13 cellular contexts compared by ENCODE assay signal in genomic region chr14:51727526-51727925, GRCh38.
A peak's percentile ranks its signal among the peaks of the same experiment; 100 is the strongest.
DNase-seq lines count a peak whose midpoint lies in the region; ATAC-seq and TF ChIP-seq lines count a peak whose summit lies in the region.
"Had no signal": no experiment of that assay in that cellular context is flagged by ENCODE, and none has a peak within 500 bp of the region (broad histone marks: within the 10 kb centered on the region; RNA-seq: fewer than 3 reads in every experiment).

No MANE protein-coding gene starts in this region.

- H2BK5ac ChIP-seq in mesenchymal stem cell (ENCODE audit: low read depth, low read length, poor library complexity, severe bottlenecking): no peak overlapping the region

- no peak overlapping the region for H2BK12ac ChIP-seq in mesenchymal stem cell (ENCODE audit: low read length in 2 of 2)

- ATAC-seq in DND-41 (ENCODE audit: insufficient read depth, low read depth) (0 out of 3 replicates have a peak, but pooled peaks have one; percentile 47), HG02642 (IDR thresholded peaks at IDR 0.05; ENCODE audit: poor library complexity, unreplicated experiment) (no peak)

- no peak overlapping the region for H2BK15ac ChIP-seq in mesenchymal stem cell (ENCODE audit: low read depth, poor library complexity, severe bottlenecking)

- H3K23ac ChIP-seq in mesenchymal stem cell (ENCODE audit: low read length in 2 of 2): no peak overlapping the region

- H3K9me2 ChIP-seq in GM23248 (ENCODE audit: insufficient read depth): no peaks in the 10 kb centered on the region

- no peak overlapping the region for H3K18ac ChIP-seq in mesenchymal stem cell (ENCODE audit: low read depth in 1 of 2, low read length in 2 of 2)

- intact Hi-C loops in Caco-2 (cut with micrococcal nuclease; ENCODE audit: unreplicated experiment): no loop called here

- peaks cover 5% of the 10 kb centered on the region for H3K79me1 ChIP-seq in mesenchymal stem cell (replicated peaks; ENCODE audit: low read length, poor library complexity, severe bottlenecking)

- TF ChIP-seq CTCF in DND-41 (IDR thresholded peaks at IDR 0.05; ENCODE audit: borderline replicate concordance, extremely low read depth, low read length, poor library complexity, severe bottlenecking) (no peak), NB4 (IDR thresholded peaks at IDR 0.05; ENCODE audit: low read depth, low read length) (no peak), Caco-2 (IDR thresholded peaks at IDR 0.05; ENCODE audit: insufficient read depth in 1 of 2, low read depth in 1 of 2, low read length in 1 of 2, severe bottlenecking in 1 of 2, unreplicated experiment in 1 of 2) (no peak)

- H3K27me3 ChIP-seq in DND-41 (ENCODE audit: insufficient read depth, low read length, poor library complexity): no peaks in the 10 kb centered on the region
- no peaks in the 10 kb centered on the region for H3K27me3 ChIP-seq in GM23248 (replicated peaks; ENCODE audit: insufficient read depth)
- no peaks in the 10 kb centered on the region for H3K27me3 ChIP-seq in mesenchymal stem cell (ENCODE audit: control insufficient read depth in 1 of 2, insufficient read depth in 1 of 2, low read length in 2 of 2)
- H3K27me3 ChIP-seq in SJCRH30: no peaks in the 10 kb centered on the region
- H3K27me3 ChIP-seq in Caco-2 (replicated peaks; ENCODE audit: control insufficient read depth, insufficient read depth, low read length): no peaks in the 10 kb centered on the region

- H2BK120ac ChIP-seq in mesenchymal stem cell (ENCODE audit: low read depth, low read length): no peak overlapping the region

- no peak overlapping the region for H4K91ac ChIP-seq in mesenchymal stem cell (ENCODE audit: low read length)

- POLR2A ChIA-PET in Caco-2 (lab: Charles Lee): no interaction called here

- H3K9me3 ChIP-seq in DND-41 (ENCODE audit: insufficient read depth, low read length, severe bottlenecking): no peaks in the 10 kb centered on the region
- no peaks in the 10 kb centered on the region for H3K9me3 ChIP-seq in GM23248 (ENCODE audit: low read depth)
- H3K9me3 ChIP-seq in mesenchymal stem cell (ENCODE audit: control insufficient read depth, low read length): no peaks in the 10 kb centered on the region
- H3K9me3 ChIP-seq in SJCRH30 (replicated peaks): no peaks in the 10 kb centered on the region
- no peaks in the 10 kb centered on the region for H3K9me3 ChIP-seq in Caco-2

- H3K4ac ChIP-seq in mesenchymal stem cell (ENCODE audit: low read depth in 1 of 2, low read length in 2 of 2): no peak overlapping the region

- no peak overlapping the region for H3K14ac ChIP-seq in mesenchymal stem cell (ENCODE audit: low read length in 2 of 2)

- no peaks in the 10 kb centered on the region for H3K4me1 Mint-ChIP-seq in Caco-2 (ENCODE audit: low read depth, unreplicated experiment)
- H3K4me1 Mint-ChIP-seq: CD4-positive, alpha-beta memory T cell had no signal

- in situ Hi-C loops in GM23248 (cut with MboI): no loop called here

- H3K4me2 ChIP-seq in DND-41 (ENCODE audit: insufficient read depth, low read length) (no peak overlapping the region), GM23248 (ENCODE audit: unreplicated experiment) (no peak overlapping the region), mesenchymal stem cell (ENCODE audit: low read length, poor library complexity, severe bottlenecking) (no peak overlapping the region)

- H3K27ac Mint-ChIP-seq in Caco-2 (ENCODE audit: unreplicated experiment): no peak overlapping the region
- H3K27ac Mint-ChIP-seq: B cell; CD4-positive, alpha-beta memory T cell; H9 had no signal

- no peak for TF ChIP-seq POLR2A in NB4 (IDR thresholded peaks at IDR 0.05; ENCODE audit: extremely low read depth, insufficient read length)

- no peak overlapping the region for H4K8ac ChIP-seq in mesenchymal stem cell (ENCODE audit: low read length)

- H4K20me1 ChIP-seq in DND-41 (ENCODE audit: insufficient read depth, low read length) (no peaks in the 10 kb centered on the region), GM23248 (ENCODE audit: insufficient read depth) (peaks cover 23% of the 10 kb centered on the region; the same call in 1 of the 2 replicates)

- peaks cover 98% of the 10 kb centered on the region for H3F3A ChIP-seq in GM23248 (ENCODE audit: insufficient read depth)

- H2AFZ ChIP-seq in DND-41 (ENCODE audit: low read depth, low read length): no peak overlapping the region
- H2AFZ ChIP-seq in GM23248: no peak overlapping the region
- H2AFZ ChIP-seq in mesenchymal stem cell (ENCODE audit: low read depth, low read length): no peak overlapping the region

- peaks cover 61% of the 10 kb centered on the region for H3K36me3 Mint-ChIP-seq in Caco-2 (ENCODE audit: insufficient read depth, unreplicated experiment)
- H3K36me3 Mint-ChIP-seq: CD4-positive, alpha-beta memory T cell had no signal

- H3K4me3 ChIP-seq in DND-41 (ENCODE audit: low read depth in 1 of 2, low read length in 2 of 2) (no peak overlapping the region), GM23248 (no peak overlapping the region), NB4 (ENCODE audit: low read depth, low read length) (no peak overlapping the region), mesenchymal stem cell (ENCODE audit: insufficient read depth in 1 of 2, low read depth in 1 of 2, low read length in 2 of 2) (no peak overlapping the region), SJCRH30 (no peak overlapping the region), Caco-2 (ENCODE audit: low read depth, low read length) (no peak overlapping the region)

- H3K27ac ChIP-seq in DND-41 (ENCODE audit: low read length): no peak overlapping the region
- peak overlapping the region; percentile 65 for H3K27ac ChIP-seq in GM23248
- no peak overlapping the region for H3K27ac ChIP-seq in mesenchymal stem cell (ENCODE audit: low read length, poor library complexity, severe bottlenecking)
- no peak overlapping the region for H3K27ac ChIP-seq in SJCRH30

- H3K9me3 Mint-ChIP-seq in Caco-2 (ENCODE audit: unreplicated experiment): no peaks in the 10 kb centered on the region
- H3K9me3 Mint-ChIP-seq: H9 had no signal

- no peak for DNase-seq in DND-41
- DNase-seq in GM23248: peak; percentile 22
- peak; percentile 25 for DNase-seq in NB4 (ENCODE audit: low read depth)
- no peak for DNase-seq in mesenchymal stem cell
- DNase-seq in SJCRH30: no peak
- DNase-seq in Caco-2: no peak
- DNase-seq: C1 segment of cervical spinal cord; CD4-positive, alpha-beta memory T cell; COR-L47; GOT3; H9 had no signal

- H3K36me3 ChIP-seq in DND-41 (ENCODE audit: insufficient read depth, low read length): peaks cover 57% of the 10 kb centered on the region
- H3K36me3 ChIP-seq in GM23248 (ENCODE audit: low read depth): peaks cover 86% of the 10 kb centered on the region
- H3K36me3 ChIP-seq in mesenchymal stem cell (ENCODE audit: control insufficient read depth in 1 of 2, insufficient read depth in 2 of 2, low read depth in 1 of 2, low read length in 2 of 2): peaks cover 22 to 88% of the 10 kb centered on the region in 2 experiments
- peaks cover 18% of the 10 kb centered on the region for H3K36me3 ChIP-seq in SJCRH30
- no peaks in the 10 kb centered on the region; the same call in none of the 2 replicates for H3K36me3 ChIP-seq in Caco-2 (ENCODE audit: control insufficient read depth, insufficient read depth, low read length)

- no peak overlapping the region for H2AK5ac ChIP-seq in mesenchymal stem cell (ENCODE audit: low read length, severe bottlenecking)

- CTCF ChIA-PET in Caco-2 (lab: Charles Lee): no interaction called here

- H3K79me2 ChIP-seq in DND-41 (ENCODE audit: insufficient read depth, low read length) (no peaks in the 10 kb centered on the region), GM23248 (ENCODE audit: insufficient read depth) (peaks cover 54% of the 10 kb centered on the region)

- no peaks in the 10 kb centered on the region for H3K27me3 Mint-ChIP-seq in Caco-2 (ENCODE audit: insufficient read depth, unreplicated experiment)

- no TSS peak for BruUV-seq in Caco-2 (replicated peaks; lab: Mats Ljungman, UMichigan)

- no peak overlapping the region for H3K4me3 Mint-ChIP-seq in Caco-2 (ENCODE audit: unreplicated experiment)
- H3K4me3 Mint-ChIP-seq: B cell; CD4-positive, alpha-beta memory T cell; H9 had no signal

- H3K9ac ChIP-seq in DND-41 (ENCODE audit: low read depth, low read length) (no peak overlapping the region), GM23248 (no peak overlapping the region), mesenchymal stem cell (ENCODE audit: low read length) (peak overlapping the region; percentile 6)

- H3K4me1 ChIP-seq in DND-41 (ENCODE audit: insufficient read depth, low read length): no peaks in the 10 kb centered on the region
- H3K4me1 ChIP-seq in GM23248 (ENCODE audit: insufficient read depth): peaks cover 59% of the 10 kb centered on the region
- peaks cover 3% of the 10 kb centered on the region for H3K4me1 ChIP-seq in mesenchymal stem cell (ENCODE audit: control insufficient read depth, insufficient read depth, low read depth, low read length)
- H3K4me1 ChIP-seq in SJCRH30: no peaks in the 10 kb centered on the region
- no peaks in the 10 kb centered on the region for H3K4me1 ChIP-seq in Caco-2

- WGBS in GM23248 (ENCODE audit: low coverage in 1 of 2, low lambda C conversion rate in 2 of 2, missing lambda C conversion rate in 2 of 2), 2 experiments: 95 to 98% methylated on average over 5 of the region's 5 CpGs
- WGBS in mesenchymal stem cell: 99% methylated on average over 4 of the region's 5 CpGs

Comparison
In these comparisons a context has a peak if more than half of its experiments do, and no peak if none do; other contexts are left out.
1. DNase-seq: peak in GM23248 (single experiment) and NB4 (single experiment); none in DND-41 (single experiment), mesenchymal stem cell (single experiment), SJCRH30 (0 of 2) and Caco-2 (0 of 2).